Comparison of ENCODE assay signal across 29 cellular contexts in the genomic region with DNA sequence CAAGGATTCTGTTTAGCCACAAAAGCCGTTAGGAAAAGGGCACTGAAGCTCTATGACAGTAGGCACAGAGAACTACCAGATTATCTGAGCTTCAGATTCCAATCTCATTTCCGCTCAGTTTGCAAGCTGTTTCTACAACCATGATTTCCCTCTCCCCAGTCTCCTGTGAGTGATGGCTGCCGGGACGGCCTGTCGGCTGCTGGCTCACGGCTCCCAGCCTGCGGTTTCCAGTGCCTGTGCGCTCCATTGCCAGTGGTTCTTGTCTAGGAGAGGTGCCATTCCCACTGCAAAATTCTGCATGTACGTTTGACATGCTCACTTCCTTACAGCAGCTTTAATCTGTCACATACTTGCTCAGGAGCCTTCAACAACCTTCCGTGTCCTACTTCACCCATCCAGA.
"Had no signal": no experiment of that assay in that cellular context is flagged by ENCODE, and none has a peak within 500 bp of the region (broad histone marks: within the 10 kb centered on the region; RNA-seq: fewer than 3 reads in every experiment).

No MANE protein-coding gene starts in this region.

- H3K27me3 ChIP-seq: stomach, suprapubic skin, testis, thyroid gland, tibial artery, tibial nerve, transverse colon, upper lobe of left lung, upper lobe of right lung, uterus, vagina had no signal

- H3K4me3 ChIP-seq: stomach, suprapubic skin, testis, thoracic aorta, thyroid gland, tibial artery, tibial nerve, transverse colon, upper lobe of left lung, upper lobe of right lung, uterus, vagina had no signal

- H3K4me1 Mint-ChIP-seq: stimulated activated effector memory CD8-positive, alpha-beta T cell treated with anti-CD3 and anti-CD28 coated beads, Interleukin-12 subunit alpha, Interleukin-12 subunit beta, amount 100 ng/mL, for 72 hours; stimulated activated memory B cell treated with anti-CD40 and anti-IgM and Interleukin-4, amounts not matched to agents 10 μg/mL and 1 μg/mL and 100 μg/mL, for 72 hours; stimulated activated naive B cell treated with anti-CD40 and anti-IgM and Interleukin-4, amounts not matched to agents 10 μg/mL and 1 μg/mL and 100 μg/mL, for 72 hours; stimulated activated naive CD8-positive, alpha-beta T cell treated with anti-CD3 and anti-CD28 coated beads, Interleukin-15, amount 100 ng/mL, for 72 hours had no signal

- DNase-seq: stimulated activated CD4-positive, alpha-beta T cell treated with anti-CD3 and anti-CD28 coated beads, Interleukin-2, amount 100 ng/mL, for 48 hours; stimulated activated CD4-positive, alpha-beta T cell treated with anti-CD3 and anti-CD28 coated beads, Interleukin-4, amount 100 ng/mL, for 1 hour; stimulated activated CD4-positive, alpha-beta T cell treated with anti-CD3 and anti-CD28 coated beads, Interleukin-4, amount 100 ng/mL, for 24 hours; stimulated activated CD4-positive, alpha-beta T cell treated with anti-CD3 and anti-CD28 coated beads, Interleukin-4, amount 100 ng/mL, for 4 hours; stimulated activated CD8-positive, alpha-beta memory T cell treated with anti-CD3 and anti-CD28 coated beads, Interleukin-4, amount 100 ng/mL, for 48 hours; stimulated activated naive B cell treated with anti-CD40 and anti-IgM and Interleukin-4, amounts not matched to agents 10 μg/mL and 1 μg/mL and 100 μg/mL, for 72 hours; stimulated activated naive CD4-positive, alpha-beta T cell; stimulated activated naive CD4-positive, alpha-beta T cell treated with Interleukin-2 at 50 U/mL for 16 hours; stimulated activated naive CD8-positive, alpha-beta T cell treated with anti-CD3 and anti-CD28 coated beads, Interleukin-15, amount 100 ng/mL, for 72 hours; stimulated activated naive CD8-positive, alpha-beta T cell treated with anti-CD3 and anti-CD28 coated beads, Interleukin-15, Interleukin-2, amounts not matched to agents 100 U/mL and 50 U/mL, for 24 hours; stomach; substantia nigra; testis; thyroid gland; tibial artery; transverse colon; trophoblast cell; upper lobe of right lung; uterus had no signal

- H3K36me3 Mint-ChIP-seq: stimulated activated effector memory CD8-positive, alpha-beta T cell treated with anti-CD3 and anti-CD28 coated beads, Interleukin-12 subunit alpha, Interleukin-12 subunit beta, amount 100 ng/mL, for 72 hours; stimulated activated memory B cell treated with anti-CD40 and anti-IgM and Interleukin-4, amounts not matched to agents 10 μg/mL and 1 μg/mL and 100 μg/mL, for 72 hours; stimulated activated naive B cell treated with anti-CD40 and anti-IgM and Interleukin-4, amounts not matched to agents 10 μg/mL and 1 μg/mL and 100 μg/mL, for 72 hours; type B pancreatic cell had no signal

- H3K9me3 ChIP-seq: suprapubic skin, testis, thoracic aorta, thyroid gland, tibial artery, tibial nerve, transverse colon, upper lobe of left lung, upper lobe of right lung, uterus, vagina had no signal

- H3K27me3 Mint-ChIP-seq: stimulated activated memory B cell treated with anti-CD40 and anti-IgM and Interleukin-4, amounts not matched to agents 10 μg/mL and 1 μg/mL and 100 μg/mL, for 72 hours; stimulated activated naive B cell treated with anti-CD40 and anti-IgM and Interleukin-4, amounts not matched to agents 10 μg/mL and 1 μg/mL and 100 μg/mL, for 72 hours; stimulated activated naive CD8-positive, alpha-beta T cell treated with anti-CD3 and anti-CD28 coated beads, Interleukin-15, amount 100 ng/mL, for 72 hours; stimulated activated naive CD8-positive, alpha-beta T cell treated with anti-CD3 and anti-CD28 coated beads, Interleukin-15, Interleukin-2, amounts not matched to agents 100 ng/mL and 50 ng/mL, for 24 hours; type B pancreatic cell had no signal

- H3K27ac ChIP-seq: stomach, suprapubic skin, testis, thoracic aorta, thyroid gland, tibial artery, tibial nerve, transverse colon, upper lobe of left lung, upper lobe of right lung, uterus, vagina had no signal

- H3K36me3 ChIP-seq: stomach, suprapubic skin, thoracic aorta, thyroid gland, tibial artery, tibial nerve, transverse colon, upper lobe of left lung, upper lobe of right lung, uterus, vagina had no signal

- H3K4me3 Mint-ChIP-seq: stimulated activated effector memory CD8-positive, alpha-beta T cell treated with anti-CD3 and anti-CD28 coated beads, Interleukin-12 subunit alpha, Interleukin-12 subunit beta, amount 100 ng/mL, for 72 hours; stimulated activated memory B cell treated with anti-CD40 and anti-IgM and Interleukin-4, amounts not matched to agents 10 μg/mL and 1 μg/mL and 100 μg/mL, for 72 hours; stimulated activated naive B cell treated with anti-CD40 and anti-IgM and Interleukin-4, amounts not matched to agents 10 μg/mL and 1 μg/mL and 100 μg/mL, for 72 hours; stimulated activated naive CD8-positive, alpha-beta T cell treated with anti-CD3 and anti-CD28 coated beads, Interleukin-15, amount 100 ng/mL, for 72 hours; stimulated activated naive CD8-positive, alpha-beta T cell treated with anti-CD3 and anti-CD28 coated beads, Interleukin-15, Interleukin-2, amounts not matched to agents 100 ng/mL and 50 ng/mL, for 24 hours; type B pancreatic cell had no signal

- H3K27ac Mint-ChIP-seq: stimulated activated effector memory CD8-positive, alpha-beta T cell treated with anti-CD3 and anti-CD28 coated beads, Interleukin-12 subunit alpha, Interleukin-12 subunit beta, amount 100 ng/mL, for 72 hours; stimulated activated memory B cell treated with anti-CD40 and anti-IgM and Interleukin-4, amounts not matched to agents 10 μg/mL and 1 μg/mL and 100 μg/mL, for 72 hours; stimulated activated naive B cell treated with anti-CD40 and anti-IgM and Interleukin-4, amounts not matched to agents 10 μg/mL and 1 μg/mL and 100 μg/mL, for 72 hours; stimulated activated naive CD8-positive, alpha-beta T cell treated with anti-CD3 and anti-CD28 coated beads, Interleukin-15, amount 100 ng/mL, for 72 hours; stimulated activated naive CD8-positive, alpha-beta T cell treated with anti-CD3 and anti-CD28 coated beads, Interleukin-15, Interleukin-2, amounts not matched to agents 100 ng/mL and 50 ng/mL, for 24 hours; type B pancreatic cell had no signal

- H3K9me3 Mint-ChIP-seq: type B pancreatic cell had no signal

- FAIRE-seq: urothelium cell line had no signal

- H3K4me1 ChIP-seq: stomach, suprapubic skin, testis, thyroid gland, tibial artery, tibial nerve, transverse colon, upper lobe of left lung, upper lobe of right lung, uterus, vagina had no signal
